ENCODE assay signal across 8 cellular contexts in genomic region chr4:165207431-165208321, GRCh38. TPM values are rescaled to one million over a fixed set of nuclear protein-coding genes. Genes with fewer than 3 reads are reported as not detected.
DNase-seq lines count a peak whose midpoint lies in the region; ATAC-seq and TF ChIP-seq lines count a peak whose summit lies in the region.

TSS of gene KLHL2 (plus strand) at chr4:165207561. CDS start at chr4:165207877, 316 bp downstream.

- peak; percentile 12; the same call in 1 of the 2 replicates for TF ChIP-seq CTCF in C4-2B (conservative IDR thresholded peaks at IDR 0.05)
- TF ChIP-seq CTCF in epithelial cell of esophagus (IDR thresholded peaks at IDR 0.05; ENCODE audit: insufficient read depth, low read depth, low read length, missing control alignments), result no peak

- peaks cover 34% of the 10 kb centered on the region for H3K27me3 ChIP-seq in NT2/D1 (ENCODE audit: insufficient read depth, insufficient read length)

- peak; percentile 53 for ATAC-seq in HG03378 (IDR thresholded peaks at IDR 0.05; ENCODE audit: unreplicated experiment)

- H3K9ac ChIP-seq in NT2/D1 (ENCODE audit: insufficient read length, low read depth), result peak within 1 kb of the TSS; percentile 83

- no peaks in the 10 kb centered on the region for H3K36me3 ChIP-seq in NT2/D1 (ENCODE audit: insufficient read depth, insufficient read length, low read length)

- DNase-seq in NT2/D1 (ENCODE audit: low read depth, low spot score) (peak; percentile 18), activated T-cell treated with anti-CD3 and anti-CD28 coated beads for 1 hour (ENCODE audit: low read depth) (peak; percentile 49), epithelial cell of esophagus (ENCODE audit: low read depth) (peak; percentile 84), mucosa of gallbladder (ENCODE audit: low spot score) (peak; percentile 79)
- peak; percentile 72 for DNase-seq in stimulated activated CD8-positive, alpha-beta memory T cell treated with anti-CD3 and anti-CD28 coated beads, Interleukin-4, amount 100 ng/mL, for 48 hours

- H3K27ac ChIP-seq in C4-2B, result peak within 1 kb of the TSS; percentile 73

- no peaks in the 10 kb centered on the region for H3K9me3 ChIP-seq in NT2/D1 (ENCODE audit: insufficient read depth, low read length)

- peaks cover 3% of the 10 kb centered on the region for H3K4me1 ChIP-seq in NT2/D1 (ENCODE audit: insufficient read depth, insufficient read length)

- TF ChIP-seq POLR2A in GM19193 (IDR thresholded peaks at IDR 0.05; ENCODE audit: extremely low read depth, insufficient read depth, insufficient read length), result peak; percentile 76

- peak within 1 kb of the TSS; percentile 74 for H3K4me3 ChIP-seq in NT2/D1 (ENCODE audit: insufficient read length, low read depth)
- H3K4me3 ChIP-seq in epithelial cell of esophagus (ENCODE audit: low read length), result peak within 1 kb of the TSS; percentile 89

RNA-seq across cellular contexts. Expression of gene KLHL2, which starts in this region (rescaled TPM):
- 25.0 TPM for total RNA-seq in mucosa of gallbladder

Comparison
In these comparisons a context has a peak if more than half of its experiments do, and no peak if none do; other contexts are left out.
1. Peak in every context shown above with its lines: DNase-seq, ATAC-seq, H3K4me3 ChIP-seq and H3K27ac ChIP-seq.
2. DNase-seq: peak in every context shown above with its lines; median percentile 84 in epithelial cell of esophagus; 79 in mucosa of gallbladder; 72 in stimulated activated CD8-positive, alpha-beta memory T cell treated with anti-CD3 and anti-CD28 coated beads, Interleukin-4, amount 100 ng/mL, for 48 hours; 49 in activated T-cell treated with anti-CD3 and anti-CD28 coated beads for 1 hour; 18 in NT2/D1.